ENCODE assay signal across 18 cellular contexts in the genomic region with DNA sequence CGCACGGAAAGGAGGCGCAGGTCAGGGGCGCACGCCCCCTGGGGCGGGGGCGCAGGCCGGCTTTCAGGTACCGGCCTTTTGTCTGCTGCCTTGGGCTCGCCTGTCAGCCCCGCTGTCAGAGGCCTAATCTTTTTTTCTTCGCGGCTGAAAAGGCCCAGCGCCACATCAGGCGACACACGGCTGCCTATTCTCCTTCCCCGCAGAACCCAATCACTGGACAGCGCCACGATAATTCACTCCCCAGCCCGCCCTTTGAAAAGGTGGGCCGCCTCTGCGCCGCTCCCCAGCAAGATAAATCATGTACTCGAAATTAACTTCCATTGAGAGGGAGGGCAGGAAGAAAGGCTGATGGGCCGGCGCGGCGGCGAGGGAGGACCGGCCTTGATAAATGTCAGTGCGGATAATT. TPM values are rescaled to one million over a fixed set of nuclear protein-coding genes. Genes with fewer than 3 reads are reported as not detected.
"Had no signal": no experiment of that assay in that cellular context is flagged by ENCODE, and none has a peak within 500 bp of the region (broad histone marks: within the 10 kb centered on the region; RNA-seq: fewer than 3 reads in every experiment).

No MANE protein-coding gene starts in this region.

- H3K27me3 Mint-ChIP-seq: activated naive CD4-positive, alpha-beta T cell treated with anti-CD3 and anti-CD28 coated beads, Interleukin-2, amount 50 U/mL, for 24 hours had no signal

- DNase-seq: activated CD4-positive, alpha-beta T cell treated with anti-CD3 and anti-CD28 coated beads, Interleukin-2, amount 50 U/mL, for 4 hours; activated gamma-delta T cell; activated T-cell treated with anti-CD3 and anti-CD28 coated beads, Interleukin-2, amount 50 U/mL, for 72 hours; central memory CD4-positive, alpha-beta T cell; colonic mucosa; mesenchymal stem cell; naive thymus-derived CD4-positive, alpha-beta T cell; occipital lobe; posterior cingulate gyrus; stimulated activated CD4-positive, alpha-beta T cell treated with anti-CD3 and anti-CD28 coated beads, Interleukin-4, amount 100 ng/mL, for 4 hours; SW 1271; testis; WERI-Rb-1 had no signal

- H3K4me3 ChIP-seq: colonic mucosa, testis had no signal

- H3K4me1 Mint-ChIP-seq: activated naive CD4-positive, alpha-beta T cell treated with anti-CD3 and anti-CD28 coated beads, Interleukin-2, amount 50 U/mL, for 24 hours; naive thymus-derived CD4-positive, alpha-beta T cell; stimulated activated memory B cell treated with anti-CD40 and anti-IgM and Interleukin-4, amounts not matched to agents 10 μg/mL and 1 μg/mL and 100 μg/mL, for 72 hours had no signal

- ATAC-seq: activated T-cell treated with anti-CD3 and anti-CD28 coated beads, Interleukin-2, amount 50 U/mL, for 72 hours; esophagus mucosa; naive thymus-derived CD4-positive, alpha-beta T cell; stimulated activated memory B cell treated with anti-CD40 and anti-IgM and Interleukin-4, amounts not matched to agents 10 μg/mL and 1 μg/mL and 100 μg/mL, for 72 hours had no signal

- H3K27ac ChIP-seq: colonic mucosa, testis, WERI-Rb-1 had no signal

- H3K9me3 Mint-ChIP-seq: activated naive CD4-positive, alpha-beta T cell treated with anti-CD3 and anti-CD28 coated beads, Interleukin-2, amount 50 U/mL, for 24 hours; activated T-cell treated with anti-CD3 and anti-CD28 coated beads, Interleukin-2, amount 50 U/mL, for 72 hours had no signal

- H3K36me3 Mint-ChIP-seq: activated naive CD4-positive, alpha-beta T cell treated with anti-CD3 and anti-CD28 coated beads, Interleukin-2, amount 50 U/mL, for 24 hours; naive thymus-derived CD4-positive, alpha-beta T cell; stimulated activated memory B cell treated with anti-CD40 and anti-IgM and Interleukin-4, amounts not matched to agents 10 μg/mL and 1 μg/mL and 100 μg/mL, for 72 hours had no signal

- H3K36me3 ChIP-seq: colonic mucosa, WERI-Rb-1 had no signal

- H3K4me1 ChIP-seq: colonic mucosa had no signal

- H3K4me3 Mint-ChIP-seq: activated naive CD4-positive, alpha-beta T cell treated with anti-CD3 and anti-CD28 coated beads, Interleukin-2, amount 50 U/mL, for 24 hours; activated T-cell treated with anti-CD3 and anti-CD28 coated beads, Interleukin-2, amount 50 U/mL, for 72 hours; naive thymus-derived CD4-positive, alpha-beta T cell; stimulated activated memory B cell treated with anti-CD40 and anti-IgM and Interleukin-4, amounts not matched to agents 10 μg/mL and 1 μg/mL and 100 μg/mL, for 72 hours had no signal

- H3K27me3 ChIP-seq: colonic mucosa, testis had no signal

- H3K27ac Mint-ChIP-seq: activated naive CD4-positive, alpha-beta T cell treated with anti-CD3 and anti-CD28 coated beads, Interleukin-2, amount 50 U/mL, for 24 hours; activated T-cell treated with anti-CD3 and anti-CD28 coated beads, Interleukin-2, amount 50 U/mL, for 72 hours; naive thymus-derived CD4-positive, alpha-beta T cell; stimulated activated memory B cell treated with anti-CD40 and anti-IgM and Interleukin-4, amounts not matched to agents 10 μg/mL and 1 μg/mL and 100 μg/mL, for 72 hours had no signal

- H3K9me3 ChIP-seq: colonic mucosa, testis had no signal

RNA-seq across cellular contexts. Expression of a gene that starts 42.6 kb away (rescaled TPM):
- total RNA-seq: activated CD8-positive, alpha-beta memory T cell treated with anti-CD3 and anti-CD28 coated beads for 36 hours; T-helper 2 cell treated with Interferon-gamma antibody and Interleukin-4, amounts not matched to agents 100 ng/mL and 5 ng/mL, for 36 hours had no signal
- polyA plus RNA-seq: naive thymus-derived CD4-positive, alpha-beta T cell had no signal
